8 cellular contexts compared by ENCODE assay signal in genomic region chr5:112737088-112737471, GRCh38. TPM values are rescaled to one million over a fixed set of nuclear protein-coding genes. Genes with fewer than 3 reads are reported as not detected.
DNase-seq lines count a peak whose midpoint lies in the region; ATAC-seq, FAIRE-seq and TF ChIP-seq lines count a peak whose summit lies in the region.

No MANE protein-coding gene starts in this region.

- H3K9me3 ChIP-seq in DND-41 (ENCODE audit: insufficient read depth, low read length, severe bottlenecking) (no peaks in the 10 kb centered on the region), kidney (ENCODE audit: control insufficient read depth in 1 of 2, low read length in 2 of 2) (no peaks in the 10 kb centered on the region), tibial nerve (no peaks in the 10 kb centered on the region)

- H4K20me1 ChIP-seq in DND-41 (ENCODE audit: insufficient read depth, low read length) = no peaks in the 10 kb centered on the region

- TF ChIP-seq POLR2A in tibial nerve (IDR thresholded peaks at IDR 0.05) = no peak

- no peak for FAIRE-seq in kidney (lab: Jason Lieb, UNC)

- peak overlapping the region; percentile 45 to 77; a peak in 3 of 4 replicates for H3K4me3 ChIP-seq in DND-41 (ENCODE audit: low read depth in 1 of 2, low read length in 2 of 2)
- peak overlapping the region; percentile 89 to 93 for H3K4me3 ChIP-seq in kidney (ENCODE audit: low read length in 2 of 2)
- peak overlapping the region; percentile 49 to 70 (median 62) for H3K4me3 ChIP-seq in tibial nerve

- H3K4me1 ChIP-seq in DND-41 (ENCODE audit: insufficient read depth, low read length) (peaks cover 34% of the 10 kb centered on the region), kidney (ENCODE audit: control insufficient read depth in 1 of 2, insufficient read depth in 1 of 2, low read depth in 1 of 2, low read length in 2 of 2) (peaks cover 2 to 9% of the 10 kb centered on the region in 2 donors), tibial nerve (peaks cover 0 to 41% (median 0%) of the 10 kb centered on the region in 4 donors)

- intact Hi-C loops in kidney (cut with DNase I) = no loop called here

- H3K27me3 ChIP-seq in DND-41 (ENCODE audit: insufficient read depth, low read length, poor library complexity) = no peaks in the 10 kb centered on the region
- H3K27me3 ChIP-seq in tibial nerve = no peaks in the 10 kb centered on the region

- H3K27ac ChIP-seq in DND-41 (ENCODE audit: low read length) (peak overlapping the region; percentile 69), kidney (ENCODE audit: low read depth in 2 of 2, low read length in 2 of 2) (no peak overlapping the region), tibial nerve (peak overlapping the region; percentile 1 to 79 (median 68))

- peak overlapping the region; percentile 98 for H3K4me3 Mint-ChIP-seq in activated naive CD8-positive, alpha-beta T cell

- H3K4me2 ChIP-seq in DND-41 (ENCODE audit: insufficient read depth, low read length) = peak overlapping the region; percentile 68

- no peaks in the 10 kb centered on the region for H3K27me3 Mint-ChIP-seq in activated naive CD8-positive, alpha-beta T cell

- peak overlapping the region; percentile 84 for H2AFZ ChIP-seq in DND-41 (ENCODE audit: low read depth, low read length)

- H3K27ac Mint-ChIP-seq in activated naive CD8-positive, alpha-beta T cell = no peak overlapping the region

- peaks cover under 1% of the 10 kb centered on the region for H3K36me3 Mint-ChIP-seq in activated naive CD8-positive, alpha-beta T cell

- WGBS in tibial nerve, 2 donors = 4 to 7% methylated on average over 2 of the region's 2 CpGs

- peaks cover 18% of the 10 kb centered on the region for H3K4me1 Mint-ChIP-seq in activated naive CD8-positive, alpha-beta T cell (ENCODE audit: low read depth)

- H3K36me3 ChIP-seq in DND-41 (ENCODE audit: insufficient read depth, low read length) (no peaks in the 10 kb centered on the region), kidney (ENCODE audit: control insufficient read depth in 1 of 2, insufficient read depth in 2 of 2, low read length in 2 of 2) (no peaks in the 10 kb centered on the region), tibial nerve (no peaks in the 10 kb centered on the region)

- H3K9ac ChIP-seq in DND-41 (ENCODE audit: low read depth, low read length) = peak overlapping the region; percentile 57
- H3K9ac ChIP-seq in kidney (ENCODE audit: low read length in 2 of 2) = peak overlapping the region in 1 of 2 donors; percentile 77

- peak; percentile 1; the same call in 2 of the 3 replicates for ATAC-seq in DND-41 (ENCODE audit: insufficient read depth, low read depth)
- peak; percentile 1 for ATAC-seq in HG02588 (IDR thresholded peaks at IDR 0.05; ENCODE audit: unreplicated experiment)

- no peak for TF ChIP-seq EP300 in tibial nerve (IDR thresholded peaks at IDR 0.05)

- no peak for DNase-seq in DND-41
- DNase-seq in kidney = no peak
- no peak for DNase-seq in tibial nerve (ENCODE audit: low spot score in 2 of 2)
- DNase-seq in NCI-H1092 (lab: John Stamatoyannopoulos, UW) = no peak
- no peak for DNase-seq in NCI-H2107 (lab: John Stamatoyannopoulos, UW)
- no peak for DNase-seq in T1000 (lab: John Stamatoyannopoulos, UW)

- H3K79me2 ChIP-seq in DND-41 (ENCODE audit: insufficient read depth, low read length) = peaks cover 53% of the 10 kb centered on the region

- no peak for TF ChIP-seq CTCF in DND-41 (IDR thresholded peaks at IDR 0.05; ENCODE audit: borderline replicate concordance, extremely low read depth, low read length, poor library complexity, severe bottlenecking)
- no peak for TF ChIP-seq CTCF in kidney (IDR thresholded peaks at IDR 0.05; ENCODE audit: borderline replicate concordance, extremely low read depth, insufficient read depth)
- no peak for TF ChIP-seq CTCF in tibial nerve (IDR thresholded peaks at IDR 0.05)

- no peaks in the 10 kb centered on the region for H3K9me3 Mint-ChIP-seq in activated naive CD8-positive, alpha-beta T cell (ENCODE audit: low read depth)

RNA-seq across cellular contexts. Expression of gene APC, which starts 0.6 kb away (rescaled TPM):
- 44.9 TPM for total RNA-seq in kidney
- 2.7 TPM for polyA plus RNA-seq in kidney (ENCODE audit: insufficient read depth, low read depth, low replicate concordance)
- total RNA-seq in tibial nerve = 10 to 100 TPM; 70.4 to 91.9 (median 83.1) TPM

Comparison
In these comparisons a context has a peak if more than half of its experiments do, and no peak if none do; other contexts are left out.
1. H3K27ac ChIP-seq: peak in DND-41 (single experiment) and tibial nerve (4 of 4); none in kidney (0 of 2).
2. Peak in every context shown above with its lines, with median percentiles within 50 percentile points of each other: H3K4me3 ChIP-seq.